ENCODE assay signal across 8 cellular contexts in the genomic region with DNA sequence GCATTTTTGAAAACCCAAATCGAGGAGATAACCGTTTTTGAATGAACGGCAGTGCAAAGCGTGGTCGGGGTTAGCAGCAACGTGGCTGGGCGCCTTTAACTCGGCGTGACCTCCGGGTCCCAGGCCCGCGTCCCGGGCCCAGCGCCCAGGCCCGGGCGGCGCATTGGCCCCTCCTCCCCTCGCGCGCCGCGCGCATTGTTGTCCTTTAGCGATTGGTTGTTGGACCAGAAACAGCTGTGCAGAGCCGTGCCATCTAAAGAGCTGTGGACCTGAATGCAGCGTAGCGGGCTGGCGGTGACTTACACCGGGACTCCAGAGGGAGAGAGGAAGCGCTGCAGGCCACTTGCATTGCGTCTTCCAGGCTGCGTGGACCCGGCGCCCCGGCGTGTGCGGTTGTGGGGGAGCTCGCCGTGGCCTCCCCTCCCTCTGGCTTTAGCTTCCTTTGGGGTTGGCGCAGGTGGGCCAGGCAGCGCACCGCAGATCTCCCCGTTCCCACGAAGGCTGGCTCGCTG. TPM values are rescaled to one million over a fixed set of nuclear protein-coding genes. Genes with fewer than 3 reads are reported as not detected.
DNase-seq lines count a peak whose midpoint lies in the region; ATAC-seq lines count a peak whose summit lies in the region.

Gene STOX2, plus strand, starts transcription at position 227 of the 512 bp plus-strand sequence. CDS start 1,484 bp downstream, outside the sequence.

- no peaks in the 10 kb centered on the region for H3K9me3 ChIP-seq in endocrine pancreas (ENCODE audit: control insufficient read depth, low read length)

- no peaks in the 10 kb centered on the region for H3K27me3 ChIP-seq in endocrine pancreas (ENCODE audit: control insufficient read depth, insufficient read depth, low read length)

- ATAC-seq in HG02884 (IDR thresholded peaks at IDR 0.05; ENCODE audit: unreplicated experiment), result no peak

- H3K36me3 ChIP-seq in endocrine pancreas (ENCODE audit: control insufficient read depth, insufficient read depth, low read length), result no peaks in the 10 kb centered on the region

- H3K9ac ChIP-seq in endocrine pancreas (ENCODE audit: control insufficient read depth, insufficient read depth, low read length), result peak within 1 kb of the TSS; percentile 74

- DNase-seq in AG08395 (ENCODE audit: low spot score) (peak; percentile 24), HPDE6-E6E7 (ENCODE audit: extremely low spot score) (peak; percentile 21), SK-N-DZ (ENCODE audit: low spot score) (peak; percentile 89), lung microvascular endothelial cell (ENCODE audit: low read depth in 2 of 2) (peak; percentile 34 to 69), substantia nigra (lab: John Stamatoyannopoulos, UW) (peak in 48 of 49 donors; percentile 20 to 91 (median 72)), retina (no peak)

- peak within 1 kb of the TSS; percentile 88 for H3K27ac ChIP-seq in substantia nigra (ENCODE audit: low read depth, low read length, poor library complexity, severe bottlenecking)

- H3K4me3 ChIP-seq in endocrine pancreas (ENCODE audit: control insufficient read depth, insufficient read depth, low read length), result peak within 1 kb of the TSS; percentile 82

- peaks cover 8% of the 10 kb centered on the region for H3K4me1 ChIP-seq in endocrine pancreas (ENCODE audit: control insufficient read depth, insufficient read depth, low read length)

RNA-seq across cellular contexts. Expression of gene STOX2, which starts in this region (rescaled TPM):
- 4.5 and 5.4 TPM in 2 replicates for polyA plus RNA-seq in SK-N-DZ (2014; cell fraction: cytosol; rRNA removed)
- polyA plus RNA-seq in SK-N-DZ (2014; cell fraction: nucleus; rRNA removed), result 4.5 and 8.0 TPM in 2 replicates
- 3.9 and 24.2 TPM in 2 replicates for total RNA-seq in lung microvascular endothelial cell
